ENCODE assay signal across 8 cellular contexts in the genomic region with DNA sequence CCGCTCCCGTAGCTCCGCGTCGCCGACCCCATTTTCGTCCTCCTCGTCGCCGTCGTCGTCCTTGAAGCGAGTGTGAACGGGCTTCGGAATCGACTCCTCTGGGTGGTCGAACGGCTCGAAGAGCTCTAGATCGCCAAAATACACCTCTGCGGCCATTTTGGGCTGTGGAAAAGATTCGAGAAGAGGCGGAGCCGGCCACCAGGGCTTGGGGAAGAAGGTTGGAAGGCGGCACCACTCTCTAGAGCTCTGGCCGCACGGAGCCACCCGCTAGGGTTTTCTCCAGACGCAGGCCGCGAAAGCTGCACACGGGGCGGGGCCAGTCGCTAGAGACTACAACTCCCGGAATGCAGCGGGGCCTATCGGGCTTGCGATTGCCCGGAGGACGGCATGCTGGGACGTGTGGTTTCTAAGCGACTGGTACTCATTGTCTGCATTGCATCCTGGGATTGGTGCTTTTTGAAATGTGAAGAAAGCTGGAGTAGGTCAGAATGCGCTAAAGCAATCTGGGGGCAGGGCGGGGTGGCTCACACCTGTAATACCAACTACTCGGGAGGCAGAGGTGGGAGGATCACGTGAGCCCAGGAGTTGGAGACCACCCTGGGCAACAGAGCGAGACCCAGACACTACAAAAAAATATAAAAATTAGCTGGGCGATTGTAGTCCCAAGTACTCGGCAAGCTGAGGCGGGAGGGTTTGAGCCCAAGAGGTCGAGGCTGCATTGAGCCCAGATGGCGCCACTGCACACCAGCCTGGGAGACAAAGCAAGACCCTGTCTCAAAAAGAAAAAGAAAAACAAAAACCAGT. TPM values are rescaled to one million over a fixed set of nuclear protein-coding genes. Genes with fewer than 3 reads are reported as not detected.
DNase-seq lines count a peak whose midpoint lies in the region; ATAC-seq and TF ChIP-seq lines count a peak whose summit lies in the region.

A gene (minus strand): TSS at position 248 of the 804 bp plus-strand sequence. CDS start 92 bp downstream, at position 156.

- H3K79me2 ChIP-seq in fibroblast of lung (ENCODE audit: control insufficient read depth, insufficient read depth, low read length): peaks cover 30% of the 10 kb centered on the region

- H3K27me3 ChIP-seq in fibroblast of lung (ENCODE audit: control insufficient read depth, insufficient read depth, low read length): no peaks in the 10 kb centered on the region

- CTCF ChIA-PET in RWPE1 (lab: Yijun Ruan, JAX): interaction anchor here (0.6 to 1.0 kb wide), 4 partner anchors 67 to 294 kb away, joined by 3 to 7 read pairs (median 3); no protein-coding TSS in a partner anchor

- H4K20me1 ChIP-seq in fibroblast of lung (ENCODE audit: control insufficient read depth, extremely low read depth, insufficient read depth, low read length): no peaks in the 10 kb centered on the region

- peak within 1 kb of the TSS; percentile 99 for H3K27ac ChIP-seq in RWPE1
- H3K27ac ChIP-seq in fibroblast of lung (ENCODE audit: insufficient read depth, low read length): peak within 1 kb of the TSS; percentile 99

- TF ChIP-seq CTCF in LNCaP clone FGC (IDR thresholded peaks at IDR 0.05; ENCODE audit: control insufficient read depth, extremely low read depth, insufficient read depth): no peak
- no peak for TF ChIP-seq CTCF in RWPE1 (conservative IDR thresholded peaks at IDR 0.05; ENCODE audit: low read depth)
- peak in 1 of 2 donors; percentile 7 for TF ChIP-seq CTCF in fibroblast of lung (conservative IDR thresholded peaks at IDR 0.05 in 1 of 2, IDR thresholded peaks at IDR 0.05 in 1 of 2; ENCODE audit: low read depth in 1 of 2, low read length in 2 of 2)

- peak within 1 kb of the TSS; percentile 99 for H3K9ac ChIP-seq in fibroblast of lung (ENCODE audit: insufficient read depth, low read length)

- ATAC-seq in activated T-helper 17 cell treated with anti-CD3 and anti-CD28 coated beads, Interleukin-2, amount 50 U/mL, for 72 hours (replicated peaks): peak; percentile 96
- peak; percentile 90 to 94 for ATAC-seq in naive thymus-derived CD8-positive, alpha-beta T cell

- H3K4me3 Mint-ChIP-seq in activated T-helper 17 cell treated with anti-CD3 and anti-CD28 coated beads, Interleukin-2, amount 50 U/mL, for 72 hours: peak within 1 kb of the TSS; percentile 98
- H3K4me3 Mint-ChIP-seq in naive thymus-derived CD8-positive, alpha-beta T cell: peak within 1 kb of the TSS; percentile 84 to 99 (median 96)

- H2AFZ ChIP-seq in fibroblast of lung (ENCODE audit: low read length): peak within 1 kb of the TSS; percentile 95

- H3K27me3 Mint-ChIP-seq in activated T-helper 17 cell treated with anti-CD3 and anti-CD28 coated beads, Interleukin-2, amount 50 U/mL, for 72 hours: no peaks in the 10 kb centered on the region
- H3K27me3 Mint-ChIP-seq in naive thymus-derived CD8-positive, alpha-beta T cell: no peaks in the 10 kb centered on the region

- peak within 1 kb of the TSS; percentile 71 for H3K4me2 ChIP-seq in fibroblast of lung (ENCODE audit: extremely low read depth, insufficient read depth, low read length)

- peaks cover 65% of the 10 kb centered on the region for H3K36me3 Mint-ChIP-seq in activated T-helper 17 cell treated with anti-CD3 and anti-CD28 coated beads, Interleukin-2, amount 50 U/mL, for 72 hours (ENCODE audit: low read depth)
- peaks cover 0 to 45% (median 3%) of the 10 kb centered on the region in 3 donors for H3K36me3 Mint-ChIP-seq in naive thymus-derived CD8-positive, alpha-beta T cell

- no peaks in the 10 kb centered on the region for H3K4me1 ChIP-seq in fibroblast of lung (ENCODE audit: control insufficient read depth, extremely low read depth, insufficient read depth, low read length)

- H3K9me3 ChIP-seq in fibroblast of lung (ENCODE audit: control insufficient read depth, insufficient read depth, low read depth, low read length): no peaks in the 10 kb centered on the region

- H3K9me3 Mint-ChIP-seq in activated T-helper 17 cell treated with anti-CD3 and anti-CD28 coated beads, Interleukin-2, amount 50 U/mL, for 72 hours: no peaks in the 10 kb centered on the region
- no peaks in the 10 kb centered on the region for H3K9me3 Mint-ChIP-seq in naive thymus-derived CD8-positive, alpha-beta T cell

- H3K4me3 ChIP-seq in LNCaP clone FGC (ENCODE audit: low read depth, low read length): peak within 1 kb of the TSS; percentile 83
- H3K4me3 ChIP-seq in fibroblast of lung (replicated peaks in 1 of 4; ENCODE audit: control extremely low read depth in 1 of 4, insufficient read depth in 1 of 4, low read depth in 3 of 4, low read length in 4 of 4): peak within 1 kb of the TSS; percentile 61 to 96 (median 86)

- peaks cover 2% of the 10 kb centered on the region for H3K36me3 ChIP-seq in fibroblast of lung (ENCODE audit: control insufficient read depth, insufficient read depth, low read length)

- H3K4me1 Mint-ChIP-seq in activated T-helper 17 cell treated with anti-CD3 and anti-CD28 coated beads, Interleukin-2, amount 50 U/mL, for 72 hours: peaks cover 9% of the 10 kb centered on the region
- H3K4me1 Mint-ChIP-seq in naive thymus-derived CD8-positive, alpha-beta T cell: peaks cover 9 to 48% (median 34%) of the 10 kb centered on the region in 4 donors

- H3K27ac Mint-ChIP-seq in activated T-helper 17 cell treated with anti-CD3 and anti-CD28 coated beads, Interleukin-2, amount 50 U/mL, for 72 hours: peak within 1 kb of the TSS; percentile 84
- H3K27ac Mint-ChIP-seq in naive thymus-derived CD8-positive, alpha-beta T cell: peak within 1 kb of the TSS; percentile 96 to 99 (median 97)

- DNase-seq in ELF-1 (ENCODE audit: low read depth, low spot score) (peak; percentile 99), GOT3 (lab: John Stamatoyannopoulos, UW) (peak; percentile 84), LNCaP clone FGC (ENCODE audit: low read depth) (peak; percentile 94), RWPE1 (ENCODE audit: low spot score) (peak; percentile 95), fibroblast of lung (ENCODE audit: low read depth in 2 of 2) (peak; percentile 98)
- peak; percentile 87 to 97 (median 93) for DNase-seq in naive thymus-derived CD8-positive, alpha-beta T cell
- peak; percentile 90 to 95 (median 92) for DNase-seq in stimulated activated naive CD4-positive, alpha-beta T cell (lab: John Stamatoyannopoulos, UW)

- POLR2A ChIA-PET in RWPE1 (lab: Yijun Ruan, JAX; ENCODE audit: low non-redundant PET): interaction anchor here (0.6 to 1.1 kb wide), 3 partner anchors 20 to 165 kb away, joined by 3 to 7 read pairs (median 3); a partner anchor contains a TSS
- POLR2A ChIA-PET in naive thymus-derived CD8-positive, alpha-beta T cell (lab: Charles Lee): interaction anchor here (0.5 to 5.4 kb wide), 17 partner anchors 10 to 1896 kb away, joined by 3 to 113 read pairs (median 6); a partner anchor contains a TSS

RNA-seq across cellular contexts. Expression of the gene that starts here (rescaled TPM):
- 10 to 100 TPM; 33.6 to 37.0 TPM for total RNA-seq in activated T-helper 17 cell treated with anti-CD3 and anti-CD28 coated beads, Interleukin-2, amount 50 U/mL, for 72 hours
- total RNA-seq in fibroblast of lung: 20.5 and 23.8 TPM in 2 replicates
- polyA plus RNA-seq in fibroblast of lung: 10.9 and 11.6 TPM in 2 replicates
- polyA plus RNA-seq in fibroblast of lung (2012): 6.8 and 7.7 TPM in 2 replicates
- 2.9 and 3.0 TPM in 2 replicates for polyA minus RNA-seq in fibroblast of lung (ENCODE audit: low replicate concordance)
- total RNA-seq in naive thymus-derived CD8-positive, alpha-beta T cell: 10 to 100 TPM; 42.9 to 43.3 TPM
- polyA plus RNA-seq in naive thymus-derived CD8-positive, alpha-beta T cell: 10 to 100 TPM in 1 of 3 donors, 1 to 10 TPM in 2; 5.4 to 14.1 (median 8.1) TPM

Comparison
In these comparisons a context has a peak if more than half of its experiments do, and no peak if none do; other contexts are left out.
1. Peak in every context shown above with its lines: DNase-seq, ATAC-seq, H3K4me3 ChIP-seq and H3K27ac ChIP-seq.